Comparison of ENCODE assay signal across 1 cellular context in the genomic region with DNA sequence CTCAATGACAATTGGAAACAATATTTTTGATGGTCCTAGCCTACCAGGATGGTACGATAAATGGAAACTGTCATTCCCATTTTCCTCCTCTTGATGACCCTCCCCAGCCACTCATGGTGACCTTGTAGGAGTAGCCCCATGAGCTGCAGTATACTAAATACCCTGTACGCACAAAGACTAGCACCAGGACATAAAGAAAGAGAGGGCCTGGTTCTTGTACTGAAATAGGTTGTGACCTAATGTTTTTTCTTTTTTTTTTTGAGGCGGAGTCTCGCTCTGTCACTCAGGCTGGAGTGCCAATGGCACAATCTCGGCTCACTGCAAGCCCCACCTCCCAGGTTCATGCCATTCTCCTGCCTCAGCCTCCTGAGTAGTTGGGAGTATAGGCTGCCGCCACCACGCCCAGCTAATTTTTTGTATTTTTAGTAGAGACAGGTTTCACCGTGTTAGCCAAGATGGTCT.
TF ChIP-seq lines count a peak whose summit lies in the region.

No MANE protein-coding gene starts in this region.

TF ChIP-seq in GM23338, 12 proteins besides CTCF, POLR2A, EP300 and RAD21:
- TF ChIP-seq ZNF331 (CRISPR knock-in tag; IDR thresholded peaks at IDR 0.05; ENCODE audit: low read depth) (no peak), EZH2phosphoT487 (IDR thresholded peaks at IDR 0.05; ENCODE audit: unreplicated experiment) (no peak), POLR2AphosphoS5 (IDR thresholded peaks at IDR 0.05; ENCODE audit: low read depth) (no peak), JUNB (IDR thresholded peaks at IDR 0.05; ENCODE audit: unreplicated experiment) (no peak), NANOG (IDR thresholded peaks at IDR 0.05; ENCODE audit: borderline replicate concordance) (no peak), STAT1 (IDR thresholded peaks at IDR 0.05; ENCODE audit: unreplicated experiment) (no peak), CREB1 (CRISPR knock-in tag; IDR thresholded peaks at IDR 0.05; ENCODE audit: low read depth) (no peak)
